Comparison of ENCODE assay signal across 8 cellular contexts in genomic region chr17:386145-386876, GRCh38. TPM values are rescaled to one million over a fixed set of nuclear protein-coding genes. Genes with fewer than 3 reads are reported as not detected.
A peak's percentile ranks its signal among the peaks of the same experiment; 100 is the strongest.
DNase-seq lines count a peak whose midpoint lies in the region; ATAC-seq and TF ChIP-seq lines count a peak whose summit lies in the region.

No MANE protein-coding gene starts in this region.

- H3K9me3 ChIP-seq in effector memory CD4-positive, alpha-beta T cell (ENCODE audit: control insufficient read depth, low read length), result no peaks in the 10 kb centered on the region

- in situ Hi-C loops in ACHN (cut with HindIII; ENCODE audit: low pct_ligation_motif_present, low pct_unique_long_range_greater_than_20kb, low sequenced_read_pairs), result no loop called here

- CTCF ChIA-PET in activated CD8-positive, alpha-beta T cell treated with anti-CD3 and anti-CD28 coated beads for 36 hours (lab: Charles Lee), result interaction anchor here (1.0 to 2.1 kb wide), 4 partner anchors 26 to 313 kb away, joined by 4 to 12 read pairs (median 7); no protein-coding TSS in a partner anchor

- H3K4me3 ChIP-seq in effector memory CD4-positive, alpha-beta T cell (ENCODE audit: insufficient read depth, low read depth, low read length, poor library complexity, severe bottlenecking), result peak overlapping the region; percentile 44

- H3K36me3 Mint-ChIP-seq in activated CD8-positive, alpha-beta T cell treated with anti-CD3 and anti-CD28 coated beads for 36 hours (ENCODE audit: low read depth), result no peaks in the 10 kb centered on the region

- no peak overlapping the region for H3K27ac Mint-ChIP-seq in activated CD8-positive, alpha-beta T cell treated with anti-CD3 and anti-CD28 coated beads for 36 hours

- TF ChIP-seq CTCF in activated CD8-positive, alpha-beta T cell treated with anti-CD3 and anti-CD28 coated beads for 36 hours (IDR thresholded peaks at IDR 0.05), result peak; percentile 52

- peaks cover 21% of the 10 kb centered on the region for H3K27me3 Mint-ChIP-seq in activated CD8-positive, alpha-beta T cell treated with anti-CD3 and anti-CD28 coated beads for 36 hours

- H3K36me3 ChIP-seq in effector memory CD4-positive, alpha-beta T cell (ENCODE audit: control insufficient read depth, insufficient read depth, low read length), result no peaks in the 10 kb centered on the region

- no peak for TF ChIP-seq POLR2A in GM18505 (IDR thresholded peaks at IDR 0.05; ENCODE audit: borderline replicate concordance, extremely low read depth, insufficient read depth, insufficient read length)

- intact Hi-C loops in activated CD8-positive, alpha-beta T cell treated with anti-CD3 and anti-CD28 coated beads for 36 hours (cut with micrococcal nuclease), result loop anchor here (5.0 kb wide), 1 partner anchor 244 kb away; a partner anchor contains a TSS

- H3K9me3 Mint-ChIP-seq in activated CD8-positive, alpha-beta T cell treated with anti-CD3 and anti-CD28 coated beads for 36 hours, result peaks cover 2% of the 10 kb centered on the region

- H3K4me1 Mint-ChIP-seq in activated CD8-positive, alpha-beta T cell treated with anti-CD3 and anti-CD28 coated beads for 36 hours (ENCODE audit: low read depth), result peaks cover 9% of the 10 kb centered on the region

- no peak overlapping the region for H3K27ac ChIP-seq in effector memory CD4-positive, alpha-beta T cell (ENCODE audit: insufficient read depth, low read length, poor library complexity, severe bottlenecking)

- POLR2A ChIA-PET in activated CD8-positive, alpha-beta T cell treated with anti-CD3 and anti-CD28 coated beads for 36 hours (lab: Charles Lee), result no interaction called here

- peak overlapping the region; percentile 70 for H3K4me3 Mint-ChIP-seq in activated CD8-positive, alpha-beta T cell treated with anti-CD3 and anti-CD28 coated beads for 36 hours

- peak; percentile 67 for DNase-seq in ACHN
- DNase-seq in NAMALWA (ENCODE audit: low spot score), result peak; percentile 36
- DNase-seq in activated CD8-positive, alpha-beta T cell treated with anti-CD3 and anti-CD28 coated beads for 36 hours, result peak; percentile 67
- DNase-seq in effector memory CD4-positive, alpha-beta T cell, result peak; percentile 27 to 51 (median 29)
- DNase-seq in midbrain (lab: John Stamatoyannopoulos, UW), result peak; percentile 23
- DNase-seq in stimulated activated CD8-positive, alpha-beta memory T cell treated with anti-CD3 and anti-CD28 coated beads, Interleukin-7, amount 100 ng/mL, for 24 hours (ENCODE audit: low read depth), result peak; percentile 56
- DNase-seq in NK-92 (lab: John Stamatoyannopoulos, UW; ENCODE audit: unreplicated experiment), result no peak

- H3K4me1 ChIP-seq in effector memory CD4-positive, alpha-beta T cell (ENCODE audit: control insufficient read depth, insufficient read depth, low read length, poor library complexity, severe bottlenecking), result peaks cover 10% of the 10 kb centered on the region

- peak; percentile 55 for ATAC-seq in GM18505 (IDR thresholded peaks at IDR 0.05; ENCODE audit: unreplicated experiment)
- peak; percentile 74 for ATAC-seq in activated CD8-positive, alpha-beta T cell treated with anti-CD3 and anti-CD28 coated beads for 36 hours

- H3K27me3 ChIP-seq in effector memory CD4-positive, alpha-beta T cell (replicated peaks; ENCODE audit: control insufficient read depth, insufficient read depth, low read length, poor library complexity, severe bottlenecking), result no peaks in the 10 kb centered on the region

RNA-seq across cellular contexts. Expression of gene RPH3AL, which starts 33.7 kb away (rescaled TPM):
- 1 to 10 TPM in 1 of 2 experiments, under 1 TPM in 1; 0.72 to 1.1 TPM for total RNA-seq in activated CD8-positive, alpha-beta T cell treated with anti-CD3 and anti-CD28 coated beads for 36 hours

RNA-seq across cellular contexts. Expression of gene RFLNB, which starts 59.4 kb away (rescaled TPM):
- total RNA-seq in activated CD8-positive, alpha-beta T cell treated with anti-CD3 and anti-CD28 coated beads for 36 hours, result 10 to 100 TPM; 45.9 to 46.1 TPM
